ENCODE assay signal across 8 cellular contexts in the genomic region with DNA sequence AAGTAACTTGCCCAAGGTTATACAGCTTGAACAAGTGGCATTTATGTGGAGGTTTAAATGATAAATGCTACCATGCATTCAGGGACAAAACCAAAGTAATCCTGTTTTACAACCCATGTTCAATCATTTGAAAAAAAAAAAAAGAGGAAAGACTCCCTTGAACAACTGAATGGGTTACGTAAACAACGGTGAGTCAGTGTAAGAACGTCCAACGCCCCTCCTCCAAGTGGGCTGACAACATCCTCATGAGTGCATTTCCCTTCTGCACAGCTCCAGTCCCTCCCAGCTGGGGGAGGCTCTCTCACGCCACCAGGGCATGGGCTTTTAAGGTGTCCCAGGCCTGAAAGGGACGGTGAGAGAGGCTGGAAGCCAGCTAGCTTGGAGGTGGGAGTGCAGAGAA.
DNase-seq lines count a peak whose midpoint lies in the region; ATAC-seq, FAIRE-seq and TF ChIP-seq lines count a peak whose summit lies in the region.

No MANE protein-coding gene starts in this region.

- peak overlapping the region; percentile 12 for H3K4me3 Mint-ChIP-seq in activated CD4-positive, alpha-beta memory T cell treated with anti-CD3 and anti-CD28 coated beads for 36 hours

- no peak overlapping the region for H3K27ac ChIP-seq in H1 (ENCODE audit: low read depth, low read length)

- H3K23ac ChIP-seq in H1 (ENCODE audit: insufficient read length) = no peak overlapping the region

- no peak overlapping the region for H3K14ac ChIP-seq in H1 (ENCODE audit: insufficient read length)

- peak overlapping the region; percentile 45; the same call in 1 of the 2 replicates for H2BK5ac ChIP-seq in H1 (ENCODE audit: low read depth, low read length)

- peaks cover 46% of the 10 kb centered on the region for H3K36me3 Mint-ChIP-seq in activated CD4-positive, alpha-beta memory T cell treated with anti-CD3 and anti-CD28 coated beads for 36 hours

- no peak overlapping the region for H3K9ac ChIP-seq in H1 (replicated peaks in 1 of 4; ENCODE audit: extremely low read depth in 1 of 4, low read depth in 3 of 4, low read length in 3 of 4)

- H3K4me1 ChIP-seq in H1 (replicated peaks in 1 of 4; ENCODE audit: control insufficient read depth in 3 of 4, insufficient read depth in 4 of 4, low read length in 3 of 4) (peaks cover 0 to 14% (median 2%) of the 10 kb centered on the region in 4 experiments; a peak in 6 of 7 replicates), mucosa of descending colon (ENCODE audit: low read depth) (peaks cover 24% of the 10 kb centered on the region)

- no peaks in the 10 kb centered on the region for H3K27me3 ChIP-seq in H1 (replicated peaks in 1 of 4; ENCODE audit: control insufficient read depth in 3 of 4, extremely low read depth in 1 of 4, insufficient read depth in 3 of 4, low read length in 3 of 4)

- no peak overlapping the region for H2BK12ac ChIP-seq in H1 (ENCODE audit: low read depth, low read length)

- intact Hi-C loops in activated CD4-positive, alpha-beta memory T cell treated with anti-CD3 and anti-CD28 coated beads for 36 hours (cut with micrococcal nuclease) = loop anchor here (1.0 kb wide), 1 partner anchor 32 kb away; no protein-coding TSS in a partner anchor
- intact Hi-C loops in mucosa of descending colon (cut with DNase I, micrococcal nuclease) = no loop called here

- H2BK15ac ChIP-seq in H1 (ENCODE audit: low read length) = no peak overlapping the region

- no peak overlapping the region for H4K91ac ChIP-seq in H1 (replicated peaks; ENCODE audit: insufficient read length, low read length)

- TF ChIP-seq POLR2A in H1 (IDR thresholded peaks at IDR 0.05; ENCODE audit: control extremely low read depth in 1 of 2, low read depth in 2 of 2, low read length in 2 of 2) = no peak

- no peak overlapping the region for H4K5ac ChIP-seq in H1 (ENCODE audit: insufficient read length, low read depth, low read length)

- no peak for FAIRE-seq in H1 (lab: Jason Lieb, UNC)

- no peak overlapping the region for H3K4me2 ChIP-seq in H1 (ENCODE audit: insufficient read depth in 1 of 2, low read depth in 2 of 2, low read length in 2 of 2)

- peak overlapping the region; percentile 93 for H3K27ac Mint-ChIP-seq in activated CD4-positive, alpha-beta memory T cell treated with anti-CD3 and anti-CD28 coated beads for 36 hours

- H3K4ac ChIP-seq in H1 (replicated peaks; ENCODE audit: insufficient read length, low read depth, low read length) = no peak overlapping the region

- no peak overlapping the region for H4K8ac ChIP-seq in H1 (ENCODE audit: extremely low read depth, insufficient read depth, low read length)

- H2BK20ac ChIP-seq in H1 (ENCODE audit: low read length) = no peak overlapping the region

- peaks cover 68% of the 10 kb centered on the region for H3K4me1 Mint-ChIP-seq in activated CD4-positive, alpha-beta memory T cell treated with anti-CD3 and anti-CD28 coated beads for 36 hours (ENCODE audit: low read depth)

- no peaks in the 10 kb centered on the region; the same call in 1 of the 2 replicates for H3K79me1 ChIP-seq in H1 (ENCODE audit: low read depth, low read length)

- no peak overlapping the region for H2BK120ac ChIP-seq in H1 (replicated peaks; ENCODE audit: low read depth, low read length)

- TF ChIP-seq CTCF in H1 (IDR thresholded peaks at IDR 0.05; ENCODE audit: control extremely low read depth in 1 of 3, insufficient read depth in 1 of 3, low read depth in 1 of 3, low read length in 3 of 3) = no peak
- TF ChIP-seq CTCF in mucosa of descending colon (IDR thresholded peaks at IDR 0.05) = no peak

- H3K9me3 Mint-ChIP-seq in activated CD4-positive, alpha-beta memory T cell treated with anti-CD3 and anti-CD28 coated beads for 36 hours = no peaks in the 10 kb centered on the region

- peak; percentile 98 for ATAC-seq in mucosa of descending colon

- no peak overlapping the region for H3K4me3 ChIP-seq in H1 (ENCODE audit: extremely low read depth in 1 of 4, insufficient read depth in 2 of 4, low read depth in 3 of 4, low read length in 4 of 4)
- no peak overlapping the region for H3K4me3 ChIP-seq in mucosa of descending colon

- H3K18ac ChIP-seq in H1 (ENCODE audit: extremely low read depth, low read length) = no peak overlapping the region

- peak; percentile 84 for DNase-seq in ELF-1 (ENCODE audit: low read depth, low spot score)
- DNase-seq in NCI-H345 (lab: John Stamatoyannopoulos, UW) = peak; percentile 46
- peak; percentile 90 for DNase-seq in activated CD4-positive, alpha-beta memory T cell treated with anti-CD3 and anti-CD28 coated beads for 36 hours
- peak in 1 of 2 experiments; percentile 39 for DNase-seq in H1 (ENCODE audit: low read depth in 1 of 2, low spot score in 2 of 2)
- peak; percentile 86 to 92 (median 90) for DNase-seq in mucosa of descending colon
- DNase-seq in stimulated activated CD8-positive, alpha-beta memory T cell treated with anti-CD3 and anti-CD28 coated beads, Interleukin-7, amount 100 ng/mL, for 1 hour (ENCODE audit: low read depth in 2 of 2) = peak; percentile 44 to 58
- DNase-seq in NCI-H82 treated with DMSO at 0.1 percent for 48 hours (lab: John Stamatoyannopoulos, UW; ENCODE audit: unreplicated experiment) = no peak
- no peak for DNase-seq in NCI-H187 treated with DMSO at 0.1 percent for 48 hours (lab: John Stamatoyannopoulos, UW)

- WGBS in H1 (ENCODE audit: extremely low coverage in 1 of 2, insufficient coverage in 1 of 2, insufficient read length in 1 of 2, insufficient replicate concordance in 2 of 2, low coverage in 1 of 2, low lambda C conversion rate in 2 of 2, missing lambda C conversion rate in 1 of 2), 2 experiments = 81% methylated on average over 6 of the region's 6 CpGs; no CpG with 5 or more reads in 1 of the 2 experiments

- no peaks in the 10 kb centered on the region for H3K23me2 ChIP-seq in H1 (ENCODE audit: low read depth, low read length)

- H4K20me1 ChIP-seq in H1 (replicated peaks in 1 of 2; ENCODE audit: control insufficient read depth in 1 of 2, insufficient read depth in 2 of 2, low read length in 2 of 2) = no peaks in the 10 kb centered on the region

- no peak overlapping the region for H3K56ac ChIP-seq in H1 (replicated peaks; ENCODE audit: insufficient read length, low read depth, low read length)

- no peak overlapping the region for H2AK5ac ChIP-seq in H1 (ENCODE audit: low read depth, low read length)

- H3K36me3 ChIP-seq in H1 (ENCODE audit: control insufficient read depth in 2 of 4, insufficient read depth in 4 of 4, low read length in 3 of 4) (no peaks in the 10 kb centered on the region), mucosa of descending colon (ENCODE audit: low read depth) (no peaks in the 10 kb centered on the region)

- H2AFZ ChIP-seq in H1 (ENCODE audit: low read length) = no peak overlapping the region

- H3K9me3 ChIP-seq in H1 (ENCODE audit: insufficient read depth in 2 of 2, low read depth in 1 of 2, low read length in 1 of 2) = no peaks in the 10 kb centered on the region
- H3K9me3 ChIP-seq in mucosa of descending colon = no peaks in the 10 kb centered on the region

- POLR2A ChIA-PET in activated CD4-positive, alpha-beta memory T cell treated with anti-CD3 and anti-CD28 coated beads for 36 hours (lab: Charles Lee) = interaction anchor here (1.3 to 2.4 kb wide), 4 partner anchors 9 to 98 kb away, joined by 3 to 12 read pairs (median 4); no protein-coding TSS in a partner anchor
- POLR2A ChIA-PET in H1 (lab: Charles Lee; ENCODE audit: partially characterized antibody) = interaction anchor here (0.7 kb wide), 1 partner anchor 16 kb away, joined by 3 read pairs; no protein-coding TSS in a partner anchor

- no peak for TF ChIP-seq EP300 in H1 (IDR thresholded peaks at IDR 0.05; ENCODE audit: borderline replicate concordance in 1 of 2, low read depth in 2 of 2, low read length in 2 of 2)

- TF ChIP-seq RAD21 in H1 (IDR thresholded peaks at IDR 0.05 in 1 of 2, conservative IDR thresholded peaks at IDR 0.05 in 1 of 2; ENCODE audit: low read depth in 2 of 2, low read length in 2 of 2) = no peak

- CTCF ChIA-PET in activated CD4-positive, alpha-beta memory T cell treated with anti-CD3 and anti-CD28 coated beads for 36 hours (lab: Charles Lee) = interaction anchor here (0.9 to 2.5 kb wide), 9 partner anchors 10 to 112 kb away, joined by 3 to 17 read pairs (median 4); partner anchors contain the start of gene RAPGEF1
- CTCF ChIA-PET in H1 (lab: Charles Lee; ENCODE audit: partially characterized antibody) = interaction anchor here (0.8 to 1.8 kb wide), 8 partner anchors 10 to 108 kb away, joined by 3 to 6 read pairs (median 3); no protein-coding TSS in a partner anchor

- no peaks in the 10 kb centered on the region for H3K27me3 Mint-ChIP-seq in activated CD4-positive, alpha-beta memory T cell treated with anti-CD3 and anti-CD28 coated beads for 36 hours

- H3K79me2 ChIP-seq in H1 (ENCODE audit: control insufficient read depth in 1 of 2, insufficient read depth in 2 of 2, low read length in 2 of 2) = no peaks in the 10 kb centered on the region

TF ChIP-seq in H1, 55 proteins besides CTCF, POLR2A, EP300 and RAD21:
- TF ChIP-seq RBBP5 (IDR thresholded peaks at IDR 0.05; ENCODE audit: borderline replicate concordance, low read depth, low read length) = no peak

Comparison
In these comparisons a context has a peak if more than half of its experiments do, and no peak if none do; other contexts are left out.
1. DNase-seq: peak in ELF-1 (single experiment), NCI-H345 (single experiment), activated CD4-positive, alpha-beta memory T cell treated with anti-CD3 and anti-CD28 coated beads for 36 hours (single experiment), mucosa of descending colon (3 of 3) and stimulated activated CD8-positive, alpha-beta memory T cell treated with anti-CD3 and anti-CD28 coated beads, Interleukin-7, amount 100 ng/mL, for 1 hour (2 of 2); none in NCI-H82 treated with DMSO at 0.1 percent for 48 hours (single experiment) and NCI-H187 treated with DMSO at 0.1 percent for 48 hours (single experiment).